11 cellular contexts compared by ENCODE assay signal in genomic region chr19:41893899-41894298, GRCh38. TPM values are rescaled to one million over a fixed set of nuclear protein-coding genes. Genes with fewer than 3 reads are reported as not detected.
A peak's percentile ranks its signal among the peaks of the same experiment; 100 is the strongest.
DNase-seq lines count a peak whose midpoint lies in the region; ATAC-seq and TF ChIP-seq lines count a peak whose summit lies in the region.
"Had no signal": no experiment of that assay in that cellular context is flagged by ENCODE, and none has a peak within 500 bp of the region (broad histone marks: within the 10 kb centered on the region; RNA-seq: fewer than 3 reads in every experiment).

No MANE protein-coding gene starts in this region.

- H3K27ac Mint-ChIP-seq in activated naive CD4-positive, alpha-beta T cell treated with anti-CD3 and anti-CD28 coated beads, Interleukin-2, amount 50 U/mL, for 24 hours = peak overlapping the region; percentile 91
- H3K27ac Mint-ChIP-seq in natural killer cell = peak overlapping the region; percentile 77 to 92

- TF ChIP-seq CTCF in natural killer cell (IDR thresholded peaks at IDR 0.05) = no peak

- DNase-seq in NCI-H82 (lab: John Stamatoyannopoulos, UW) (peak; percentile 48), NCI-H82 treated with DMSO at 0.1 percent for 48 hours (lab: John Stamatoyannopoulos, UW; ENCODE audit: unreplicated experiment) (no peak), Kasumi-1 (lab: John Stamatoyannopoulos, UW) (peak; percentile 37 to 69), natural killer cell (no peak), activated gamma-delta T cell treated with Interleukin-2 at 50 U/mL for 16 hours (no peak), RPMI8226 (no peak)

- H3K9me3 Mint-ChIP-seq in activated naive CD4-positive, alpha-beta T cell treated with anti-CD3 and anti-CD28 coated beads, Interleukin-2, amount 50 U/mL, for 24 hours = no peaks in the 10 kb centered on the region
- no peaks in the 10 kb centered on the region for H3K9me3 Mint-ChIP-seq in natural killer cell

- no peaks in the 10 kb centered on the region for H3K27me3 Mint-ChIP-seq in activated naive CD4-positive, alpha-beta T cell treated with anti-CD3 and anti-CD28 coated beads, Interleukin-2, amount 50 U/mL, for 24 hours
- no peaks in the 10 kb centered on the region for H3K27me3 Mint-ChIP-seq in natural killer cell (ENCODE audit: low read depth in 2 of 2)

- ATAC-seq in natural killer cell (peak; percentile 48 to 70 (median 49)), HG02763 (IDR thresholded peaks at IDR 0.05; ENCODE audit: unreplicated experiment) (no peak)

- intact Hi-C loops in natural killer cell (cut with micrococcal nuclease) = no loop called here

- H3K36me3 Mint-ChIP-seq in activated naive CD4-positive, alpha-beta T cell treated with anti-CD3 and anti-CD28 coated beads, Interleukin-2, amount 50 U/mL, for 24 hours = peaks cover 8% of the 10 kb centered on the region
- peaks cover 15% of the 10 kb centered on the region for H3K36me3 Mint-ChIP-seq in natural killer cell

- H3K4me1 Mint-ChIP-seq in activated naive CD4-positive, alpha-beta T cell treated with anti-CD3 and anti-CD28 coated beads, Interleukin-2, amount 50 U/mL, for 24 hours = peaks cover 62% of the 10 kb centered on the region
- H3K4me1 Mint-ChIP-seq in natural killer cell = peaks cover 45 to 75% of the 10 kb centered on the region in 2 donors

- no peak overlapping the region for H3K4me3 Mint-ChIP-seq in activated naive CD4-positive, alpha-beta T cell treated with anti-CD3 and anti-CD28 coated beads, Interleukin-2, amount 50 U/mL, for 24 hours
- peak overlapping the region; percentile 42 for H3K4me3 Mint-ChIP-seq in natural killer cell

RNA-seq across cellular contexts. Expression of gene ARHGEF1, which starts 10.9 kb away (rescaled TPM):
- total RNA-seq in natural killer cell = 1,000 to 10,000 TPM; 1,177 to 1,409 (median 1,354) TPM

RNA-seq across cellular contexts. Expression of gene CD79A, which starts 16.8 kb away (rescaled TPM):
- 10 to 100 TPM in 1 of 3 donors, 1 to 10 TPM in 2; 5.6 to 35.5 (median 6.0) TPM for total RNA-seq in natural killer cell
- total RNA-seq: tibial nerve had no signal

RNA-seq across cellular contexts. Expression of gene RPS19, which starts 33.8 kb away (rescaled TPM):
- 1,000 to 10,000 TPM; 1,358 to 1,814 (median 1,709) TPM for total RNA-seq in natural killer cell

RNA-seq across cellular contexts. Expression of gene ERFL, which starts 34.4 kb away (rescaled TPM):
- total RNA-seq in natural killer cell = 1 to 10 TPM; 1.1 to 2.1 (median 1.5) TPM
- total RNA-seq: M059J had no signal

RNA-seq across cellular contexts. Expression of gene DMRTC2, which starts 49.1 kb away (rescaled TPM):
- total RNA-seq in natural killer cell = not detected
- total RNA-seq: M059J; T-helper 2 cell treated with Interferon-gamma antibody and Interleukin-4, amounts not matched to agents 100 ng/mL and 5 ng/mL, for 36 hours; tibial nerve had no signal

Comparison
In these comparisons a context has a peak if more than half of its experiments do, and no peak if none do; other contexts are left out.
1. DNase-seq: peak in NCI-H82 (single experiment) and Kasumi-1 (2 of 2); none in NCI-H82 treated with DMSO at 0.1 percent for 48 hours (single experiment), natural killer cell (single experiment), activated gamma-delta T cell treated with Interleukin-2 at 50 U/mL for 16 hours (single experiment) and RPMI8226 (single experiment).